Comparison of ENCODE assay signal across 8 cellular contexts in genomic region chr17:63773272-63774140, GRCh38. TPM values are rescaled to one million over a fixed set of nuclear protein-coding genes. Genes with fewer than 3 reads are reported as not detected.
A peak's percentile ranks its signal among the peaks of the same experiment; 100 is the strongest.
DNase-seq lines count a peak whose midpoint lies in the region; ATAC-seq, FAIRE-seq and TF ChIP-seq lines count a peak whose summit lies in the region.

Gene CCDC47, minus strand, starts transcription at chr17:63773597. Its CDS starts 7,422 bp downstream, at chr17:63766175.

- H3K4me3 Mint-ChIP-seq in activated CD8-positive, alpha-beta memory T cell treated with anti-CD3 and anti-CD28 coated beads, Interleukin-2, amount 10 ng/mL, durations not matched to agents 7 days and 5 days: peak within 1 kb of the TSS; percentile 97
- H3K4me3 Mint-ChIP-seq in memory B cell: peak within 1 kb of the TSS; percentile 93

- H3K79me2 ChIP-seq in H1 (ENCODE audit: control insufficient read depth in 1 of 2, insufficient read depth in 2 of 2, low read length in 2 of 2): peaks cover 61 to 90% of the 10 kb centered on the region in 2 experiments

- H3K18ac ChIP-seq in H1 (ENCODE audit: extremely low read depth, low read length): peak within 1 kb of the TSS; percentile 80

- H3K4me1 ChIP-seq in NT2/D1 (ENCODE audit: insufficient read depth, insufficient read length) (peaks cover 5% of the 10 kb centered on the region), H1 (replicated peaks in 1 of 4; ENCODE audit: control insufficient read depth in 3 of 4, insufficient read depth in 4 of 4, low read length in 3 of 4) (no peaks in the 10 kb centered on the region; a peak in 3 of 7 replicates)

- peak within 1 kb of the TSS; percentile 98; the same call in 1 of the 2 replicates for H4K8ac ChIP-seq in H1 (ENCODE audit: extremely low read depth, insufficient read depth, low read length)

- H3K56ac ChIP-seq in H1 (replicated peaks; ENCODE audit: insufficient read length, low read depth, low read length): peak within 1 kb of the TSS; percentile 97

- H2BK12ac ChIP-seq in H1 (ENCODE audit: low read depth, low read length): peak within 1 kb of the TSS; percentile 50; the same call in 1 of the 2 replicates

- CTCF ChIA-PET in activated CD8-positive, alpha-beta memory T cell treated with anti-CD3 and anti-CD28 coated beads, Interleukin-2, amount 10 ng/mL, durations not matched to agents 7 days and 5 days (lab: Charles Lee): interaction anchor here (0.6 to 4.2 kb wide), 21 partner anchors 10 to 723 kb away, joined by 3 to 23 read pairs (median 5); partner anchors contain the start of gene POLG2
- CTCF ChIA-PET in H1 (lab: Charles Lee; ENCODE audit: partially characterized antibody): interaction anchor here (0.7 to 1.6 kb wide), 3 partner anchors 10 to 75 kb away, joined by 3 to 10 read pairs (median 4); no protein-coding TSS in a partner anchor

- peaks cover 8 to 10% of the 10 kb centered on the region in 2 experiments for H4K20me1 ChIP-seq in H1 (replicated peaks in 1 of 2; ENCODE audit: control insufficient read depth in 1 of 2, insufficient read depth in 2 of 2, low read length in 2 of 2)

- peak within 1 kb of the TSS; percentile 99 for H3K27ac ChIP-seq in H1 (ENCODE audit: low read depth, low read length)

- H3K27ac Mint-ChIP-seq in activated CD8-positive, alpha-beta memory T cell treated with anti-CD3 and anti-CD28 coated beads, Interleukin-2, amount 10 ng/mL, durations not matched to agents 7 days and 5 days: peak within 1 kb of the TSS; percentile 99
- peak within 1 kb of the TSS; percentile 98 for H3K27ac Mint-ChIP-seq in memory B cell

- ATAC-seq in GM21381 (IDR thresholded peaks at IDR 0.05; ENCODE audit: unreplicated experiment) (peak; percentile 85), memory B cell (ENCODE audit: low read depth) (peak; percentile 82)
- peak; percentile 86 for ATAC-seq in activated CD8-positive, alpha-beta memory T cell treated with anti-CD3 and anti-CD28 coated beads, Interleukin-2, amount 10 ng/mL, durations not matched to agents 7 days and 5 days

- no peaks in the 10 kb centered on the region; the same call in 1 of the 2 replicates for H3K79me1 ChIP-seq in H1 (ENCODE audit: low read depth, low read length)

- peak within 1 kb of the TSS; percentile 55; the same call in 1 of the 2 replicates for H2AFZ ChIP-seq in H1 (ENCODE audit: low read length)

- H3K9ac ChIP-seq in NT2/D1 (ENCODE audit: insufficient read length, low read depth) (peak within 1 kb of the TSS; percentile 98), H1 (replicated peaks in 1 of 4; ENCODE audit: extremely low read depth in 1 of 4, low read depth in 3 of 4, low read length in 3 of 4) (peak within 1 kb of the TSS; percentile 96 to 99 (median 98))

- no peak for TF ChIP-seq RAD21 in H1 (IDR thresholded peaks at IDR 0.05 in 1 of 2, conservative IDR thresholded peaks at IDR 0.05 in 1 of 2; ENCODE audit: low read depth in 2 of 2, low read length in 2 of 2)

- H3K14ac ChIP-seq in H1 (ENCODE audit: insufficient read length): no peak within 1 kb of the TSS

- peak within 1 kb of the TSS; percentile 7 for H2BK120ac ChIP-seq in H1 (replicated peaks; ENCODE audit: low read depth, low read length)

- no peak for TF ChIP-seq CTCF in H1 (IDR thresholded peaks at IDR 0.05; ENCODE audit: control extremely low read depth in 1 of 3, insufficient read depth in 1 of 3, low read depth in 1 of 3, low read length in 3 of 3)

- H3K27me3 ChIP-seq in NT2/D1 (ENCODE audit: insufficient read depth, insufficient read length): no peaks in the 10 kb centered on the region
- no peaks in the 10 kb centered on the region for H3K27me3 ChIP-seq in H1 (replicated peaks in 1 of 4; ENCODE audit: control insufficient read depth in 3 of 4, extremely low read depth in 1 of 4, insufficient read depth in 3 of 4, low read length in 3 of 4)

- DNase-seq in COR-L47 (lab: John Stamatoyannopoulos, UW): peak; percentile 99
- DNase-seq in HUDEP-2 (lab: John Stamatoyannopoulos, UW; ENCODE audit: unreplicated experiment in 76 of 76): peak; percentile 22 to 99 (median 98)
- DNase-seq in NT2/D1 (ENCODE audit: low read depth, low spot score): peak; percentile 96
- peak; percentile 99 for DNase-seq in activated CD8-positive, alpha-beta memory T cell treated with anti-CD3 and anti-CD28 coated beads, Interleukin-2, amount 10 ng/mL, durations not matched to agents 7 days and 5 days
- DNase-seq in H1 (ENCODE audit: low read depth in 1 of 2, low spot score in 2 of 2): peak; percentile 94 to 97
- DNase-seq in memory B cell (ENCODE audit: low spot score in 2 of 2): peak; percentile 96 to 98
- DNase-seq in stimulated activated CD8-positive, alpha-beta memory T cell treated with anti-CD3 and anti-CD28 coated beads, Interleukin-12 subunit alpha, Interleukin-12 subunit beta, amount 100 ng/mL, for 24 hours (ENCODE audit: extremely low read depth): peak; percentile 97

- H4K91ac ChIP-seq in H1 (replicated peaks; ENCODE audit: insufficient read length, low read length): peak within 1 kb of the TSS; percentile 80

- H3K9me3 Mint-ChIP-seq in activated CD8-positive, alpha-beta memory T cell treated with anti-CD3 and anti-CD28 coated beads, Interleukin-2, amount 10 ng/mL, durations not matched to agents 7 days and 5 days (ENCODE audit: low read depth): no peaks in the 10 kb centered on the region
- H3K9me3 Mint-ChIP-seq in memory B cell: no peaks in the 10 kb centered on the region

- peak within 1 kb of the TSS; percentile 84 for H3K4ac ChIP-seq in H1 (replicated peaks; ENCODE audit: insufficient read length, low read depth, low read length)

- H3K4me2 ChIP-seq in H1 (ENCODE audit: insufficient read depth in 1 of 2, low read depth in 2 of 2, low read length in 2 of 2): peak within 1 kb of the TSS; percentile 89 to 98

- H2AK5ac ChIP-seq in H1 (ENCODE audit: low read depth, low read length): peak within 1 kb of the TSS; percentile 69; the same call in 1 of the 2 replicates

- peak within 1 kb of the TSS; percentile 94 for H4K5ac ChIP-seq in H1 (ENCODE audit: insufficient read length, low read depth, low read length)

- peak within 1 kb of the TSS; percentile 96 for H2BK5ac ChIP-seq in H1 (ENCODE audit: low read depth, low read length)

- H2BK20ac ChIP-seq in H1 (ENCODE audit: low read length): no peak within 1 kb of the TSS

- TF ChIP-seq EP300 in H1 (IDR thresholded peaks at IDR 0.05; ENCODE audit: borderline replicate concordance in 1 of 2, low read depth in 2 of 2, low read length in 2 of 2): peak in 1 of 2 experiments; percentile 41; a peak in 1 of 3 replicates

- H3K23me2 ChIP-seq in H1 (ENCODE audit: low read depth, low read length): peaks cover 11% of the 10 kb centered on the region

- no peaks in the 10 kb centered on the region for H3K27me3 Mint-ChIP-seq in activated CD8-positive, alpha-beta memory T cell treated with anti-CD3 and anti-CD28 coated beads, Interleukin-2, amount 10 ng/mL, durations not matched to agents 7 days and 5 days
- no peaks in the 10 kb centered on the region for H3K27me3 Mint-ChIP-seq in memory B cell

- FAIRE-seq in H1 (lab: Jason Lieb, UNC): peak; percentile 71

- H3K36me3 Mint-ChIP-seq in activated CD8-positive, alpha-beta memory T cell treated with anti-CD3 and anti-CD28 coated beads, Interleukin-2, amount 10 ng/mL, durations not matched to agents 7 days and 5 days: peaks cover 33% of the 10 kb centered on the region
- H3K36me3 Mint-ChIP-seq in memory B cell: peaks cover 7% of the 10 kb centered on the region

- H3K9me3 ChIP-seq in NT2/D1 (ENCODE audit: insufficient read depth, low read length) (no peaks in the 10 kb centered on the region), H1 (ENCODE audit: insufficient read depth in 2 of 2, low read depth in 1 of 2, low read length in 1 of 2) (no peaks in the 10 kb centered on the region)

- H3K36me3 ChIP-seq in NT2/D1 (ENCODE audit: insufficient read depth, insufficient read length, low read length): peaks cover 54% of the 10 kb centered on the region
- H3K36me3 ChIP-seq in H1 (ENCODE audit: control insufficient read depth in 2 of 4, insufficient read depth in 4 of 4, low read length in 3 of 4): peaks cover 0 to 16% (median 6%) of the 10 kb centered on the region in 4 experiments; a peak in 4 of 8 replicates

- peaks cover 51% of the 10 kb centered on the region for H3K4me1 Mint-ChIP-seq in activated CD8-positive, alpha-beta memory T cell treated with anti-CD3 and anti-CD28 coated beads, Interleukin-2, amount 10 ng/mL, durations not matched to agents 7 days and 5 days
- peaks cover 36% of the 10 kb centered on the region for H3K4me1 Mint-ChIP-seq in memory B cell

- WGBS in H1 (ENCODE audit: extremely low coverage in 1 of 2, insufficient coverage in 1 of 2, insufficient read length in 1 of 2, insufficient replicate concordance in 2 of 2, low coverage in 1 of 2, low lambda C conversion rate in 2 of 2, missing lambda C conversion rate in 1 of 2), 2 experiments: 3% methylated on average over 68 of the region's 74 CpGs; no CpG with 5 or more reads in 1 of the 2 experiments

- peak within 1 kb of the TSS; percentile 34; the same call in 1 of the 2 replicates for H2BK15ac ChIP-seq in H1 (ENCODE audit: low read length)

- POLR2A ChIA-PET in H1 (lab: Charles Lee; ENCODE audit: partially characterized antibody): interaction anchor here (0.6 to 24.4 kb wide), 31 partner anchors 8 to 732 kb away, joined by 3 to 481 read pairs (median 6); partner anchors contain the start of genes FTSJ3, LIMD2, MAP3K3 and PSMC5

- H3K23ac ChIP-seq in H1 (ENCODE audit: insufficient read length): no peak within 1 kb of the TSS

- TF ChIP-seq POLR2A in H1 (IDR thresholded peaks at IDR 0.05; ENCODE audit: control extremely low read depth in 1 of 2, low read depth in 2 of 2, low read length in 2 of 2): peak; percentile 63 to 83

- H3K4me3 ChIP-seq in NT2/D1 (ENCODE audit: insufficient read length, low read depth) (peak within 1 kb of the TSS; percentile 91), H1 (ENCODE audit: extremely low read depth in 1 of 4, insufficient read depth in 2 of 4, low read depth in 3 of 4, low read length in 4 of 4) (peak within 1 kb of the TSS; percentile 84 to 97 (median 94))

TF ChIP-seq in H1, 55 proteins besides CTCF, POLR2A, EP300 and RAD21 (continues in another document):
- TF ChIP-seq KDM1A (IDR thresholded peaks at IDR 0.05; ENCODE audit: borderline replicate concordance, low read length): no peak

RNA-seq across cellular contexts. Expression of gene CCDC47, which starts in this region (rescaled TPM):
- 10 to 100 TPM; 55.7 to 71.1 TPM for total RNA-seq in activated CD8-positive, alpha-beta memory T cell treated with anti-CD3 and anti-CD28 coated beads, Interleukin-2, amount 10 ng/mL, durations not matched to agents 7 days and 5 days
- total RNA-seq in H1 (2021; fragmentation: NEBNext Ultra II Directional; extraction: Animal tissue kit (Norgen Biotek cat#: 25700)): 83.1 and 85.3 TPM in 2 replicates
- 16.3 and 21.2 TPM in 2 replicates for polyA plus RNA-seq in H1 (2011; rRNA removed)
- 39.8 TPM for polyA plus RNA-seq in H1 (2011; cell fraction: cytosol; rRNA removed)
- polyA plus RNA-seq in H1 (2011; cell fraction: nucleus; rRNA removed): 13.4 TPM
- polyA plus RNA-seq in H1 (2012, experiment 1 of 2): 54.8 to 78.6 TPM (median 69.3 TPM) in 4 replicates
- polyA plus RNA-seq in H1 (2012, experiment 2 of 2): 5.2 TPM
- polyA plus RNA-seq in H1 (2013, experiment 1 of 2): 98.0 TPM
- polyA plus RNA-seq in H1 (2013, experiment 2 of 2): 117 TPM
- polyA minus RNA-seq in H1 (2011; rRNA and poly(A)+ RNA removed): 56.4 and 75.7 TPM in 2 replicates
- polyA minus RNA-seq in H1 (2011; cell fraction: cytosol; rRNA and poly(A)+ RNA removed): 36.2 TPM
- 24.5 TPM for polyA minus RNA-seq in H1 (2011; cell fraction: nucleus; rRNA and poly(A)+ RNA removed)

Comparison
In these comparisons a context has a peak if more than half of its experiments do, and no peak if none do; other contexts are left out.
1. Peak in every context shown above with its lines: DNase-seq, ATAC-seq, H3K4me3 ChIP-seq and H3K27ac ChIP-seq.